8 cellular contexts compared by ENCODE assay signal in the genomic region with DNA sequence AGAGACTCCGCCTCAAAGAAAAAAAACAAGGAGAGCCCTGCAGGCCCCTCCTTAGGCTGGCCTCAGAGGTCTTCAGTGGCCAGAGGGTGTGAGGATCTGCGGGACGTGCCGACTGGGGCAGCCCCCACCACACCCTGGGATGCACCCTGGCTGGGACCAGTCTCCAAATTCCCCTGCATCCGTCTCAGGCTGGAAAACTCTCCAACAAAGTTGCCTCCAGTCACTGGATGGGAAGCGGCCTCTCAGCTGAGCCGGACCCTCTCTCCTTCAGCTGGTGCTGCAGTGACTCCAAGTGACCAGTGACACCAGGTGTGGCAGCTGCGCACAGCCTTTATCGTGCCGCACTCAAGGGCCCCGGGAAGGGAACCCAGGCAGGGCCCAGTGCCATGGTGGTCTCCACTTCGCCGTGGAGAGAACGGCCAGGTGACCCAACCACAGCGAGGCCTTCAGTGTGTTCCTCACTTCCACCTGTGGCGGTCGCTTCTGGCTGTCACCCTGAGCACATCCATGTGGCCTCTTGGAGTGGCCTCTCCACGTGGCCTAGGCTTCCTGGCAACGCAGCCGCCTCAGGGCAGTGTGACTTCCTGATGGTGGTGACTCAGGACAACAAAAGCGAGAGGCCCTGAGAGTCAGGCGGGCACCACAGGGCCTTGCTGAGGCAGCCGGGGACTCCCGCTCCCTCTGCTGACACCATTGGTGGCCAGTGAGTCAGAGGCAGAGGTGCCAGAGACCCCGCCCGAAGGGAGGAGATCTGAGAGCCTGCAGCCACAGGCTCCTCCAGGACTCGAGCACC.
DNase-seq lines count a peak whose midpoint lies in the region; ATAC-seq and TF ChIP-seq lines count a peak whose summit lies in the region.

No MANE protein-coding gene starts in this region.

- no peak for TF ChIP-seq CTCF in foreskin fibroblast (IDR thresholded peaks at IDR 0.05; ENCODE audit: low read depth, low read length)

- peak in 72 of 76 experiments; percentile 55 to 95 (median 85) for DNase-seq in HUDEP-2 (lab: John Stamatoyannopoulos, UW; ENCODE audit: unreplicated experiment in 76 of 76)
- DNase-seq in activated CD4-positive, alpha-beta T cell treated with anti-CD3 and anti-CD28 coated beads, Interleukin-2, amount 50 U/mL, for 4 hours = peak; percentile 30 to 45
- peak; percentile 57 to 66 for DNase-seq in foreskin fibroblast
- peak; percentile 77 to 82 for DNase-seq in stimulated activated CD4-positive, alpha-beta T cell treated with anti-CD3 and anti-CD28 coated beads, Interleukin-4, amount 100 ng/mL, for 48 hours (ENCODE audit: low read depth in 2 of 2)
- DNase-seq in NCI-H774 (lab: John Stamatoyannopoulos, UW) = no peak
- no peak for DNase-seq in activated gamma-delta T cell treated with Interleukin-2 at 50 U/mL for 16 hours
- DNase-seq in NCI-H2081 (lab: John Stamatoyannopoulos, UW) = no peak

- ATAC-seq in GM21390 (IDR thresholded peaks at IDR 0.05; ENCODE audit: unreplicated experiment) = no peak

- H3K4me3 ChIP-seq in foreskin fibroblast (ENCODE audit: low read depth in 1 of 2, low read length in 2 of 2) = no peak overlapping the region

Comparison
In these comparisons a context has a peak if more than half of its experiments do, and no peak if none do; other contexts are left out.
1. DNase-seq: peak in HUDEP-2 (72 of 76), activated CD4-positive, alpha-beta T cell treated with anti-CD3 and anti-CD28 coated beads, Interleukin-2, amount 50 U/mL, for 4 hours (2 of 2), foreskin fibroblast (2 of 2) and stimulated activated CD4-positive, alpha-beta T cell treated with anti-CD3 and anti-CD28 coated beads, Interleukin-4, amount 100 ng/mL, for 48 hours (2 of 2); none in NCI-H774 (single experiment), activated gamma-delta T cell treated with Interleukin-2 at 50 U/mL for 16 hours (single experiment) and NCI-H2081 (0 of 2).